8 cellular contexts compared by ENCODE assay signal in the genomic region with DNA sequence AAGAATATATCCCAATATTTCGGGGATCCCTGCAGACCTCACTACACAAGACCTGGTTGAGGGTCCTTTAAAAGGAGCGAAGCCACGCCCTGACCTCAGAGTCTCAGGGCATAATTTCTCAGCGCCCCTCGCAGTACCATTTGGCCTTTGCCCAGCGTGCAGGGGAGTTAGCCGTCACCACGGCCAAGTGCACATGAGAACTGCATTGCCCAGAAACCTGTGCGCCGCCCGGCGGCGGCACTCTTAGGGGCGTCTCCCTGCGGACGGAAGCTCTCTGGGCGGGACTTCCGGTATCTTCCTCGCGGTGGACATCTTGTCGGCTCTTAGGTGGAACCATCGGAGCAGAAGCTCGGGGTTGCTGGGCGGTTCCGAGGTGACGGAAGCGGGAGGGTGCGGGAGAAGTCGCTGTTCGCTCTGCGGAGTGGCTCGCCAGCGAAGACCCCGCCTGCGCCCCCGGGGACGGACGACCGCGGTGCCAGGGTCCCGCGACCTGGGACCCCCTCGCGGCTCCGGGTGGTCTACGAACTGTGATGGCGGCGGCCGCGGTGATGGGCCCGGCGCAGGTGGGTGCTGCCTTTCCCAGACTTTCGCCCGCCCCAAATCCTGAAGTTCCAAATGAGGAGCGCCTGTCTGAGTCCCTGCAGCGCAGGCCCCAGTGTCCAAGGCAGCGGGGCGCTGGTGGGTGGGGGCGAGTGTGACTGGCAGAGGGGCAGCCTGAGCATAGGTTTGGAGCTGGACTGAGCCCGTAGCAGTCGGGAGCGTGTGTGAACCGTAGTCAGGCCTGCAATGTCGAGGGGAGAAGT. TPM values are rescaled to one million over a fixed set of nuclear protein-coding genes. Genes with fewer than 3 reads are reported as not detected.
DNase-seq lines count a peak whose midpoint lies in the region; ATAC-seq and TF ChIP-seq lines count a peak whose summit lies in the region.

ZNF134 (plus strand) TSS at position 302 of the 803 bp plus-strand sequence. CDS start 5,227 bp downstream, outside the sequence.

- WGBS in mesodermal cell (ENCODE audit: insufficient coverage in 2 of 2), 2 experiments, result 0 to 3% methylated on average over 43 to 61 of the region's 64 CpGs

- peak within 1 kb of the TSS; percentile 63 for H3K27ac ChIP-seq in CD8-positive, alpha-beta T cell (ENCODE audit: low read depth, low read length)
- H3K27ac ChIP-seq in mesodermal cell (ENCODE audit: low read depth, low read length, severe bottlenecking), result no peak within 1 kb of the TSS

- CTCF ChIA-PET in CD8-positive, alpha-beta T cell (lab: Charles Lee), result no interaction called here

- H3K27ac Mint-ChIP-seq in CD8-positive, alpha-beta T cell, result peak within 1 kb of the TSS; percentile 90
- H3K27ac Mint-ChIP-seq in endothelial cell (ENCODE audit: unreplicated experiment), result peak within 1 kb of the TSS; percentile 84

- H3K4me3 Mint-ChIP-seq in CD8-positive, alpha-beta T cell, result peak within 1 kb of the TSS; percentile 90
- peak within 1 kb of the TSS; percentile 100 for H3K4me3 Mint-ChIP-seq in endothelial cell (ENCODE audit: unreplicated experiment)

- H3K36me3 Mint-ChIP-seq in CD8-positive, alpha-beta T cell, result peaks cover 60% of the 10 kb centered on the region
- H3K36me3 Mint-ChIP-seq in endothelial cell (ENCODE audit: low read depth, unreplicated experiment), result peaks cover 49% of the 10 kb centered on the region

- ATAC-seq in CD8-positive, alpha-beta T cell, result peak; percentile 99
- peak; percentile 97 for ATAC-seq in GM19452 (IDR thresholded peaks at IDR 0.05; ENCODE audit: unreplicated experiment)

- H3K9me3 ChIP-seq in CD8-positive, alpha-beta T cell (ENCODE audit: low read length), result peaks cover 44% of the 10 kb centered on the region
- peaks cover 44% of the 10 kb centered on the region for H3K9me3 ChIP-seq in mesodermal cell (ENCODE audit: control insufficient read depth, low read length)

- H3K4me1 Mint-ChIP-seq in CD8-positive, alpha-beta T cell (ENCODE audit: low read depth), result peaks cover 31% of the 10 kb centered on the region
- H3K4me1 Mint-ChIP-seq in endothelial cell (ENCODE audit: unreplicated experiment), result peaks cover 17% of the 10 kb centered on the region

- peak; percentile 16 for TF ChIP-seq CTCF in CD8-positive, alpha-beta T cell (IDR thresholded peaks at IDR 0.05)
- no peak for TF ChIP-seq CTCF in endothelial cell (IDR thresholded peaks at IDR 0.05; ENCODE audit: unreplicated experiment)

- H3K27me3 ChIP-seq in CD8-positive, alpha-beta T cell (ENCODE audit: insufficient read depth, low read length), result no peaks in the 10 kb centered on the region

- peaks cover 13% of the 10 kb centered on the region for H3K4me1 ChIP-seq in CD8-positive, alpha-beta T cell (ENCODE audit: insufficient read depth, low read length)
- no peaks in the 10 kb centered on the region for H3K4me1 ChIP-seq in mesodermal cell (ENCODE audit: control insufficient read depth, insufficient read depth, low read length, poor library complexity, severe bottlenecking)

- H3K36me3 ChIP-seq in CD8-positive, alpha-beta T cell (ENCODE audit: insufficient read depth, low read length), result peaks cover 31% of the 10 kb centered on the region
- peaks cover 44% of the 10 kb centered on the region for H3K36me3 ChIP-seq in mesodermal cell (ENCODE audit: control insufficient read depth, insufficient read depth, low read length)

- intact Hi-C loops in CD8-positive, alpha-beta T cell (cut with DNase I, micrococcal nuclease), result loop anchor here (1.0 to 2.0 kb wide), 11 partner anchors 15 to 374 kb away; partner anchors contain the start of genes ZIK1 (in 2 of the 2), ZNF211 (in 2 of the 2), ZNF416 (in 1 of the 2) and ZNF530 (in 1 of the 2)

- H3K4me3 ChIP-seq in CD8-positive, alpha-beta T cell (ENCODE audit: low read depth, low read length), result peak within 1 kb of the TSS; percentile 90
- peak within 1 kb of the TSS; percentile 97 for H3K4me3 ChIP-seq in mesodermal cell (ENCODE audit: extremely low read depth, insufficient read depth, low read length, poor library complexity, severe bottlenecking)

- DNase-seq in CD8-positive, alpha-beta T cell, result peak; percentile 77 to 92 (median 90)
- DNase-seq in HS-5 (ENCODE audit: low read depth), result peak; percentile 59
- peak; percentile 78 for DNase-seq in NOMO-1 treated with dmso at 0.1 percent for 144 hours (lab: John Stamatoyannopoulos, UW; ENCODE audit: unreplicated experiment)
- peak; percentile 68 for DNase-seq in activated CD8-positive, alpha-beta memory T cell treated with anti-CD3 and anti-CD28 coated beads, Interleukin-2, amount 50 U/mL, for 1 hour (ENCODE audit: extremely low read depth)
- DNase-seq in endothelial cell (ENCODE audit: low spot score), result peak; percentile 86
- peak; percentile 69 for DNase-seq in stimulated activated CD8-positive, alpha-beta memory T cell treated with anti-CD3 and anti-CD28 coated beads, Interleukin-15, amount 100 ng/mL, for 24 hours (ENCODE audit: low read depth)

- POLR2A ChIA-PET in CD8-positive, alpha-beta T cell (lab: Charles Lee), result interaction anchor here (0.6 to 2.1 kb wide), 5 partner anchors 19 to 137 kb away, joined by 3 to 11 read pairs (median 4); partner anchors contain the start of genes ZIK1, ZNF211 and ZNF416

- no peaks in the 10 kb centered on the region for H3K27me3 Mint-ChIP-seq in CD8-positive, alpha-beta T cell (ENCODE audit: low read depth)
- H3K27me3 Mint-ChIP-seq in endothelial cell (ENCODE audit: unreplicated experiment), result peaks cover 12% of the 10 kb centered on the region

- H3K9me3 Mint-ChIP-seq in CD8-positive, alpha-beta T cell, result peaks cover 51% of the 10 kb centered on the region
- peaks cover 37% of the 10 kb centered on the region for H3K9me3 Mint-ChIP-seq in endothelial cell (ENCODE audit: unreplicated experiment)

RNA-seq across cellular contexts. Expression of gene ZNF134, which starts in this region (rescaled TPM):
- total RNA-seq in CD8-positive, alpha-beta T cell, result 10 to 100 TPM; 35.2 to 36.5 TPM
- 37.5 TPM for total RNA-seq in endothelial cell (ENCODE audit: unreplicated experiment)
- 19.2 TPM for polyA plus RNA-seq in mesodermal cell (2013, experiment 1 of 2)
- 14.5 TPM for polyA plus RNA-seq in mesodermal cell (2013, experiment 2 of 2)
